In the genomic region with DNA sequence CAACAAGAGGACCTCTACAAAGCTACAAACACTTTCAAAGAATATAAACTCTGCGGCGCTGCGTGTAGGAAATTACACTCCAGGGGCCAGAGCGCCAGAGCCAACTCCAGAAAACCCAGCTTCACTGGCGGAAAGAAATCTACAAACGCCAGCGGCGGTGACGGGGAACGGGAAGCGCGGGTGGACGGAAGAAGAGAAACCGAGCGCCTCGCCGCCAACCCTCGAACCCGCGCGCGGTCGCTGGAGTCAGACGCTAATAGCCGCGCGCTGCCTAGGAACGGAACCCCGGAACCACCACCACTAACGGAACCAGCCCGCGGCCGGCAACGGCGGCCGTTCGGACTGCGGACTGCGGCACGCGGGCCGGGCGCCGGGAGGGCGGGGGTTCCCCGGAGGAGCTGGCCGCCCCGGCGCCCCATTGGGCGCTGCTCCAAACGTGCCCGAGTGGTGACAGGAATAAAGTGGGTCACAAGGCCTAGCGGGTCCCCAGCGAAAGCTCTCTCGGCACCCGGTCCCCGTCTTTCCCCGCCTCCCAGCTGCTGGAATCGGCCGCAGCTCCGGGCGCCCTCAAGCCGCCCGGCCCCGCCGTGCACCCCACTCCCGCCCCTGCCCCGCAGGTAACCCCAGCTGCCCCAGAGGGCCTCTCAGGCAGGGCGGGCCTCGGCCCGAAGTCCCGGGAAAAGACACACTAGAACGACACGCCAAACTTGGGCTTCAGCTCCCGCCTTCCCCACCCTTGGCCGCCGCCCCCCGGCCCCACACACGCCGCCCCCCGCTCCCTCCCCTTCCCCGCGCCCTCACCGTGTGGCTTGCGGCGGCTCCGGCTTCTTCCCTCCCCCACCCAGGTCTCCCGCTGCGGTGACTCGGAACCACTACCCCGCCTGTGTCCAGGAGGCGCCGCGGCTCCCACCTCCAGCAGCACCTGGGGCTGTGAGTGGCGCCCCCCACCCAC, we compare ENCODE assay signal across 1 cellular context.
TF ChIP-seq lines count a peak whose summit lies in the region.

No MANE protein-coding gene starts in this region.

TF ChIP-seq in HepG2, 621 proteins besides CTCF, POLR2A, EP300 and RAD21 (continues in another document):
- TF ChIP-seq ISX (CRISPR knock-in tag; conservative IDR thresholded peaks at IDR 0.05) (no peak), TARDBP (CRISPR knock-in tag; IDR thresholded peaks at IDR 0.05) (0 out of 2 replicates have a peak, but pooled peaks have one; percentile 44), BRD4 (CRISPR knock-in tag; IDR thresholded peaks at IDR 0.05) (no peak), TOE1 (CRISPR knock-in tag; IDR thresholded peaks at IDR 0.05) (peak; percentile 36; the same call in 1 of the 2 replicates), ZNF781 (CRISPR knock-in tag; IDR thresholded peaks at IDR 0.05; ENCODE audit: borderline replicate concordance, not compliant biosample characterization) (no peak), ZNF768 (CRISPR knock-in tag; IDR thresholded peaks at IDR 0.05) (peak; percentile 49; the same call in 1 of the 2 replicates), ZNF616 (CRISPR knock-in tag; IDR thresholded peaks at IDR 0.05; ENCODE audit: low read depth) (no peak), FOXJ3 (CRISPR knock-in tag; IDR thresholded peaks at IDR 0.05; ENCODE audit: borderline replicate concordance) (peak; percentile 25; the same call in 1 of the 2 replicates), ZNF773 (CRISPR knock-in tag; IDR thresholded peaks at IDR 0.05; ENCODE audit: borderline replicate concordance) (no peak), KDM3A (CRISPR knock-in tag; IDR thresholded peaks at IDR 0.05; ENCODE audit: low read depth) (0 out of 2 replicates have a peak, but pooled peaks have one; percentile 41), ETV6 (CRISPR knock-in tag; conservative IDR thresholded peaks at IDR 0.05) (no peak), FOXO1 (CRISPR knock-in tag; IDR thresholded peaks at IDR 0.05) (no peak), ZNF501 (CRISPR knock-in tag; IDR thresholded peaks at IDR 0.05) (no peak), SRY (CRISPR knock-in tag; IDR thresholded peaks at IDR 0.05) (peak; percentile 47; the same call in 1 of the 2 replicates), ZFP41 (CRISPR knock-in tag; IDR thresholded peaks at IDR 0.05; ENCODE audit: borderline replicate concordance) (no peak), KDM6A (CRISPR knock-in tag; IDR thresholded peaks at IDR 0.05; ENCODE audit: low read depth) (no peak), TGIF2 (CRISPR knock-in tag; IDR thresholded peaks at IDR 0.05) (peak; percentile 67; the same call in 1 of the 2 replicates), ZNF709 (CRISPR knock-in tag; IDR thresholded peaks at IDR 0.05) (0 out of 2 replicates have a peak, but pooled peaks have one; percentile 31), SIN3A (IDR thresholded peaks at IDR 0.05; ENCODE audit: borderline replicate concordance, low read depth, low read length) (no peak; the same call in 1 of the 2 replicates), TAF15 (IDR thresholded peaks at IDR 0.05; ENCODE audit: low read depth, low read length, poor library complexity, severe bottlenecking) (no peak), ZBTB21 (CRISPR knock-in tag; IDR thresholded peaks at IDR 0.05) (no peak), KMT2A (CRISPR knock-in tag; IDR thresholded peaks at IDR 0.05) (peak; percentile 87), SALL2 (CRISPR knock-in tag; IDR thresholded peaks at IDR 0.05) (peak; percentile 27; the same call in 1 of the 2 replicates), KLF6 (CRISPR knock-in tag; IDR thresholded peaks at IDR 0.05) (0 out of 2 replicates have a peak, but pooled peaks have one; percentile 25), ZNF543 (CRISPR knock-in tag; IDR thresholded peaks at IDR 0.05) (0 out of 2 replicates have a peak, but pooled peaks have one; percentile 42), ZNF20 (CRISPR knock-in tag; IDR thresholded peaks at IDR 0.05) (0 out of 2 replicates have a peak, but pooled peaks have one; percentile 5), RNF2 (conservative IDR thresholded peaks at IDR 0.05; ENCODE audit: low read depth) (peak; percentile 50; the same call in 1 of the 2 replicates), CREB1 (IDR thresholded peaks at IDR 0.05) (no peak), CREB1 (CRISPR knock-in tag; IDR thresholded peaks at IDR 0.05) (no peak), MBD4 (IDR thresholded peaks at IDR 0.05; ENCODE audit: borderline replicate concordance, low read length) (no peak), GATAD1 (CRISPR knock-in tag; IDR thresholded peaks at IDR 0.05) (peak; percentile 84), PTBP1 (IDR thresholded peaks at IDR 0.05; ENCODE audit: low read depth, low read length, poor library complexity, severe bottlenecking) (peak; percentile 68), ZNF382 (CRISPR knock-in tag; IDR thresholded peaks at IDR 0.05; ENCODE audit: borderline replicate concordance) (no peak), ZNF670 (CRISPR knock-in tag; IDR thresholded peaks at IDR 0.05; ENCODE audit: borderline replicate concordance) (no peak), HNRNPL (IDR thresholded peaks at IDR 0.05; ENCODE audit: low read depth, low read length) (no peak), HNF4G (IDR thresholded peaks at IDR 0.05; ENCODE audit: borderline replicate concordance, low read depth, low read length) (0 out of 2 replicates have a peak, but pooled peaks have one; percentile 20), HNF4G (CRISPR knock-in tag; IDR thresholded peaks at IDR 0.05; ENCODE audit: borderline replicate concordance, low read depth) (0 out of 2 replicates have a peak, but pooled peaks have one; percentile 45), TOPORS (CRISPR knock-in tag; IDR thresholded peaks at IDR 0.05) (peak; percentile 61; the same call in 1 of the 2 replicates), ZBTB8A (CRISPR knock-in tag; IDR thresholded peaks at IDR 0.05; ENCODE audit: borderline replicate concordance, low read depth) (no peak)
- TF ChIP-seq, protein P1, sequence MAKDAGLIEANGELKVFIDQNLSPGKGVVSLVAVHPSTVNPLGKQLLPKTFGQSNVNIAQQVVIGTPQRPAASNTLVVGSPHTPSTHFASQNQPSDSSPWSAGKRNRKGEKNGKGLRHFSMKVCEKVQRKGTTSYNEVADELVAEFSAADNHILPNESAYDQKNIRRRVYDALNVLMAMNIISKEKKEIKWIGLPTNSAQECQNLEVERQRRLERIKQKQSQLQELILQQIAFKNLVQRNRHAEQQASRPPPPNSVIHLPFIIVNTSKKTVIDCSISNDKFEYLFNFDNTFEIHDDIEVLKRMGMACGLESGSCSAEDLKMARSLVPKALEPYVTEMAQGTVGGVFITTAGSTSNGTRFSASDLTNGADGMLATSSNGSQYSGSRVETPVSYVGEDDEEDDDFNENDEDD (CRISPR knock-in tag; IDR thresholded peaks at IDR 0.05; ENCODE audit: borderline replicate concordance): peak; percentile 34; the same call in 1 of the 2 replicates
- TF ChIP-seq, protein P2, sequence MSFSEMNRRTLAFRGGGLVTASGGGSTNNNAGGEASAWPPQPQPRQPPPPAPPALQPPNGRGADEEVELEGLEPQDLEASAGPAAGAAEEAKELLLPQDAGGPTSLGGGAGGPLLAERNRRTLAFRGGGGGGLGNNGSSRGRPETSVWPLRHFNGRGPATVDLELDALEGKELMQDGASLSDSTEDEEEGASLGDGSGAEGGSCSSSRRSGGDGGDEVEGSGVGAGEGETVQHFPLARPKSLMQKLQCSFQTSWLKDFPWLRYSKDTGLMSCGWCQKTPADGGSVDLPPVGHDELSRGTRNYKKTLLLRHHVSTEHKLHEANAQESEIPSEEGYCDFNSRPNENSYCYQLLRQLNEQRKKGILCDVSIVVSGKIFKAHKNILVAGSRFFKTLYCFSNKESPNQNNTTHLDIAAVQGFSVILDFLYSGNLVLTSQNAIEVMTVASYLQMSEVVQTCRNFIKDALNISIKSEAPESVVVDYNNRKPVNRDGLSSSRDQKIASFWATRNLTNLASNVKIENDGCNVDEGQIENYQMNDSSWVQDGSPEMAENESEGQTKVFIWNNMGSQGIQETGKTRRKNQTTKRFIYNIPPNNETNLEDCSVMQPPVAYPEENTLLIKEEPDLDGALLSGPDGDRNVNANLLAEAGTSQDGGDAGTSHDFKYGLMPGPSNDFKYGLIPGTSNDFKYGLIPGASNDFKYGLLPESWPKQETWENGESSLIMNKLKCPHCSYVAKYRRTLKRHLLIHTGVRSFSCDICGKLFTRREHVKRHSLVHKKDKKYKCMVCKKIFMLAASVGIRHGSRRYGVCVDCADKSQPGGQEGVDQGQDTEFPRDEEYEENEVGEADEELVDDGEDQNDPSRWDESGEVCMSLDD (CRISPR knock-in tag; IDR thresholded peaks at IDR 0.05; ENCODE audit: borderline replicate concordance): peak; percentile 62
- TF ChIP-seq, protein P3, sequence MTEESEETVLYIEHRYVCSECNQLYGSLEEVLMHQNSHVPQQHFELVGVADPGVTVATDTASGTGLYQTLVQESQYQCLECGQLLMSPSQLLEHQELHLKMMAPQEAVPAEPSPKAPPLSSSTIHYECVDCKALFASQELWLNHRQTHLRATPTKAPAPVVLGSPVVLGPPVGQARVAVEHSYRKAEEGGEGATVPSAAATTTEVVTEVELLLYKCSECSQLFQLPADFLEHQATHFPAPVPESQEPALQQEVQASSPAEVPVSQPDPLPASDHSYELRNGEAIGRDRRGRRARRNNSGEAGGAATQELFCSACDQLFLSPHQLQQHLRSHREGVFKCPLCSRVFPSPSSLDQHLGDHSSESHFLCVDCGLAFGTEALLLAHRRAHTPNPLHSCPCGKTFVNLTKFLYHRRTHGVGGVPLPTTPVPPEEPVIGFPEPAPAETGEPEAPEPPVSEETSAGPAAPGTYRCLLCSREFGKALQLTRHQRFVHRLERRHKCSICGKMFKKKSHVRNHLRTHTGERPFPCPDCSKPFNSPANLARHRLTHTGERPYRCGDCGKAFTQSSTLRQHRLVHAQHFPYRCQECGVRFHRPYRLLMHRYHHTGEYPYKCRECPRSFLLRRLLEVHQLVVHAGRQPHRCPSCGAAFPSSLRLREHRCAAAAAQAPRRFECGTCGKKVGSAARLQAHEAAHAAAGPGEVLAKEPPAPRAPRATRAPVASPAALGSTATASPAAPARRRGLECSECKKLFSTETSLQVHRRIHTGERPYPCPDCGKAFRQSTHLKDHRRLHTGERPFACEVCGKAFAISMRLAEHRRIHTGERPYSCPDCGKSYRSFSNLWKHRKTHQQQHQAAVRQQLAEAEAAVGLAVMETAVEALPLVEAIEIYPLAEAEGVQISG (CRISPR knock-in tag; IDR thresholded peaks at IDR 0.05): peak; percentile 74
- TF ChIP-seq, protein P4, sequence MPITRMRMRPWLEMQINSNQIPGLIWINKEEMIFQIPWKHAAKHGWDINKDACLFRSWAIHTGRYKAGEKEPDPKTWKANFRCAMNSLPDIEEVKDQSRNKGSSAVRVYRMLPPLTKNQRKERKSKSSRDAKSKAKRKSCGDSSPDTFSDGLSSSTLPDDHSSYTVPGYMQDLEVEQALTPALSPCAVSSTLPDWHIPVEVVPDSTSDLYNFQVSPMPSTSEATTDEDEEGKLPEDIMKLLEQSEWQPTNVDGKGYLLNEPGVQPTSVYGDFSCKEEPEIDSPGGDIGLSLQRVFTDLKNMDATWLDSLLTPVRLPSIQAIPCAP (CRISPR knock-in tag; IDR thresholded peaks at IDR 0.05; ENCODE audit: low read depth): no peak
- TF ChIP-seq, protein P5, sequence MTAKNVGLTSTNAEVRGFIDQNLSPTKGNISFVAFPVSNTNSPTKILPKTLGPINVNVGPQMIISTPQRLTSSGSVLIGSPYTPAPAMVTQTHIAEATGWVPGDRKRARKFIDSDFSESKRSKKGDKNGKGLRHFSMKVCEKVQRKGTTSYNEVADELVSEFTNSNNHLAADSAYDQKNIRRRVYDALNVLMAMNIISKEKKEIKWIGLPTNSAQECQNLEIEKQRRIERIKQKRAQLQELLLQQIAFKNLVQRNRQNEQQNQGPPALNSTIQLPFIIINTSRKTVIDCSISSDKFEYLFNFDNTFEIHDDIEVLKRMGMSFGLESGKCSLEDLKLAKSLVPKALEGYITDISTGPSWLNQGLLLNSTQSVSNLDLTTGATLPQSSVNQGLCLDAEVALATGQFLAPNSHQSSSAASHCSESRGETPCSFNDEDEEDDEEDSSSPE (CRISPR knock-in tag; IDR thresholded peaks at IDR 0.05): peak; percentile 75
- TF ChIP-seq, protein P6, sequence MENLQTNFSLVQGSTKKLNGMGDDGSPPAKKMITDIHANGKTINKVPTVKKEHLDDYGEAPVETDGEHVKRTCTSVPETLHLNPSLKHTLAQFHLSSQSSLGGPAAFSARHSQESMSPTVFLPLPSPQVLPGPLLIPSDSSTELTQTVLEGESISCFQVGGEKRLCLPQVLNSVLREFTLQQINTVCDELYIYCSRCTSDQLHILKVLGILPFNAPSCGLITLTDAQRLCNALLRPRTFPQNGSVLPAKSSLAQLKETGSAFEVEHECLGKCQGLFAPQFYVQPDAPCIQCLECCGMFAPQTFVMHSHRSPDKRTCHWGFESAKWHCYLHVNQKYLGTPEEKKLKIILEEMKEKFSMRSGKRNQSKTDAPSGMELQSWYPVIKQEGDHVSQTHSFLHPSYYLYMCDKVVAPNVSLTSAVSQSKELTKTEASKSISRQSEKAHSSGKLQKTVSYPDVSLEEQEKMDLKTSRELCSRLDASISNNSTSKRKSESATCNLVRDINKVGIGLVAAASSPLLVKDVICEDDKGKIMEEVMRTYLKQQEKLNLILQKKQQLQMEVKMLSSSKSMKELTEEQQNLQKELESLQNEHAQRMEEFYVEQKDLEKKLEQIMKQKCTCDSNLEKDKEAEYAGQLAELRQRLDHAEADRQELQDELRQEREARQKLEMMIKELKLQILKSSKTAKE (CRISPR knock-in tag; IDR thresholded peaks at IDR 0.05; ENCODE audit: borderline replicate concordance): peak; percentile 28; the same call in 1 of the 2 replicates
- TF ChIP-seq, protein P7, sequence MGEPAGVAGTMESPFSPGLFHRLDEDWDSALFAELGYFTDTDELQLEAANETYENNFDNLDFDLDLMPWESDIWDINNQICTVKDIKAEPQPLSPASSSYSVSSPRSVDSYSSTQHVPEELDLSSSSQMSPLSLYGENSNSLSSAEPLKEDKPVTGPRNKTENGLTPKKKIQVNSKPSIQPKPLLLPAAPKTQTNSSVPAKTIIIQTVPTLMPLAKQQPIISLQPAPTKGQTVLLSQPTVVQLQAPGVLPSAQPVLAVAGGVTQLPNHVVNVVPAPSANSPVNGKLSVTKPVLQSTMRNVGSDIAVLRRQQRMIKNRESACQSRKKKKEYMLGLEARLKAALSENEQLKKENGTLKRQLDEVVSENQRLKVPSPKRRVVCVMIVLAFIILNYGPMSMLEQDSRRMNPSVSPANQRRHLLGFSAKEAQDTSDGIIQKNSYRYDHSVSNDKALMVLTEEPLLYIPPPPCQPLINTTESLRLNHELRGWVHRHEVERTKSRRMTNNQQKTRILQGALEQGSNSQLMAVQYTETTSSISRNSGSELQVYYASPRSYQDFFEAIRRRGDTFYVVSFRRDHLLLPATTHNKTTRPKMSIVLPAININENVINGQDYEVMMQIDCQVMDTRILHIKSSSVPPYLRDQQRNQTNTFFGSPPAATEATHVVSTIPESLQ (CRISPR knock-in tag; conservative IDR thresholded peaks at IDR 0.05): no peak; the same call in 1 of the 2 replicates
- TF ChIP-seq, protein P8, sequence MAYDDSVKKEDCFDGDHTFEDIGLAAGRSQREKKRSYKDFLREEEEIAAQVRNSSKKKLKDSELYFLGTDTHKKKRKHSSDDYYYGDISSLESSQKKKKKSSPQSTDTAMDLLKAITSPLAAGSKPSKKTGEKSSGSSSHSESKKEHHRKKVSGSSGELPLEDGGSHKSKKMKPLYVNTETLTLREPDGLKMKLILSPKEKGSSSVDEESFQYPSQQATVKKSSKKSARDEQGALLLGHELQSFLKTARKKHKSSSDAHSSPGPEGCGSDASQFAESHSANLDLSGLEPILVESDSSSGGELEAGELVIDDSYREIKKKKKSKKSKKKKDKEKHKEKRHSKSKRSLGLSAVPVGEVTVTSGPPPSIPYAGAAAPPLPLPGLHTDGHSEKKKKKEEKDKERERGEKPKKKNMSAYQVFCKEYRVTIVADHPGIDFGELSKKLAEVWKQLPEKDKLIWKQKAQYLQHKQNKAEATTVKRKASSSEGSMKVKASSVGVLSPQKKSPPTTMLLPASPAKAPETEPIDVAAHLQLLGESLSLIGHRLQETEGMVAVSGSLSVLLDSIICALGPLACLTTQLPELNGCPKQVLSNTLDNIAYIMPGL (CRISPR knock-in tag; IDR thresholded peaks at IDR 0.05; ENCODE audit: borderline replicate concordance in 1 of 2, low read depth in 1 of 2): peak; percentile 82 to 85
